In the genomic region with DNA sequence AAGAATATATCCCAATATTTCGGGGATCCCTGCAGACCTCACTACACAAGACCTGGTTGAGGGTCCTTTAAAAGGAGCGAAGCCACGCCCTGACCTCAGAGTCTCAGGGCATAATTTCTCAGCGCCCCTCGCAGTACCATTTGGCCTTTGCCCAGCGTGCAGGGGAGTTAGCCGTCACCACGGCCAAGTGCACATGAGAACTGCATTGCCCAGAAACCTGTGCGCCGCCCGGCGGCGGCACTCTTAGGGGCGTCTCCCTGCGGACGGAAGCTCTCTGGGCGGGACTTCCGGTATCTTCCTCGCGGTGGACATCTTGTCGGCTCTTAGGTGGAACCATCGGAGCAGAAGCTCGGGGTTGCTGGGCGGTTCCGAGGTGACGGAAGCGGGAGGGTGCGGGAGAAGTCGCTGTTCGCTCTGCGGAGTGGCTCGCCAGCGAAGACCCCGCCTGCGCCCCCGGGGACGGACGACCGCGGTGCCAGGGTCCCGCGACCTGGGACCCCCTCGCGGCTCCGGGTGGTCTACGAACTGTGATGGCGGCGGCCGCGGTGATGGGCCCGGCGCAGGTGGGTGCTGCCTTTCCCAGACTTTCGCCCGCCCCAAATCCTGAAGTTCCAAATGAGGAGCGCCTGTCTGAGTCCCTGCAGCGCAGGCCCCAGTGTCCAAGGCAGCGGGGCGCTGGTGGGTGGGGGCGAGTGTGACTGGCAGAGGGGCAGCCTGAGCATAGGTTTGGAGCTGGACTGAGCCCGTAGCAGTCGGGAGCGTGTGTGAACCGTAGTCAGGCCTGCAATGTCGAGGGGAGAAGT, we compare ENCODE assay signal across 8 cellular contexts. TPM values are rescaled to one million over a fixed set of nuclear protein-coding genes. Genes with fewer than 3 reads are reported as not detected.
A peak's percentile ranks its signal among the peaks of the same experiment; 100 is the strongest.
DNase-seq lines count a peak whose midpoint lies in the region; ATAC-seq and TF ChIP-seq lines count a peak whose summit lies in the region.

A gene (plus strand): TSS at position 302 of the 803 bp plus-strand sequence. CDS start 5,227 bp downstream, outside the sequence.

- H3K27ac Mint-ChIP-seq in Caco-2 (ENCODE audit: unreplicated experiment), result peak within 1 kb of the TSS; percentile 77

- WGBS in HUES64, result 2% methylated on average over 64 of the region's 64 CpGs

- peaks cover 35% of the 10 kb centered on the region for H3K36me3 Mint-ChIP-seq in Caco-2 (ENCODE audit: insufficient read depth, unreplicated experiment)

- H3K9me3 ChIP-seq in Caco-2 (peaks cover 36% of the 10 kb centered on the region), HUES64 (ENCODE audit: insufficient read depth, low read depth, low read length) (peaks cover 49% of the 10 kb centered on the region), OCI-LY7 (ENCODE audit: low read length) (peaks cover 41% of the 10 kb centered on the region)

- H3K27me3 Mint-ChIP-seq in Caco-2 (ENCODE audit: insufficient read depth, unreplicated experiment), result peaks cover 3% of the 10 kb centered on the region

- no peaks in the 10 kb centered on the region for H3K9me2 ChIP-seq in OCI-LY7 (ENCODE audit: insufficient read depth, low read length)

- H3K4me3 ChIP-seq in Caco-2 (ENCODE audit: low read depth, low read length) (peak within 1 kb of the TSS; percentile 52), HUES64 (ENCODE audit: low read length) (peak within 1 kb of the TSS; percentile 98), OCI-LY7 (ENCODE audit: low read depth, low read length, poor library complexity, severe bottlenecking) (peak within 1 kb of the TSS; percentile 98)

- H3K9ac ChIP-seq in HUES64 (ENCODE audit: low read depth, low read length), result peak within 1 kb of the TSS; percentile 89

- H3K4me1 Mint-ChIP-seq in Caco-2 (ENCODE audit: low read depth, unreplicated experiment), result no peaks in the 10 kb centered on the region

- peaks cover 33% of the 10 kb centered on the region; the same call in 1 of the 2 replicates for H3K79me2 ChIP-seq in OCI-LY7 (ENCODE audit: insufficient read depth, low read depth, low read length)

- peak; percentile 79 to 80 for DNase-seq in Caco-2
- peak; percentile 95 for DNase-seq in OCI-LY7 (ENCODE audit: low spot score)
- DNase-seq in activated T-cell treated with anti-CD3 and anti-CD28 coated beads for 4 hours, result peak; percentile 77
- DNase-seq in erythroblast (lab: John Stamatoyannopoulos, UW), result peak; percentile 92 to 95
- DNase-seq in mucosa of gallbladder (ENCODE audit: low spot score), result peak; percentile 92
- peak; percentile 85 for DNase-seq in stimulated activated CD8-positive, alpha-beta memory T cell treated with anti-CD3 and anti-CD28 coated beads, Interleukin-4, amount 100 ng/mL, for 24 hours (ENCODE audit: low read depth)

- peak within 1 kb of the TSS; percentile 77 for H3K4me2 ChIP-seq in OCI-LY7 (ENCODE audit: low read length)

- intact Hi-C loops in Caco-2 (cut with micrococcal nuclease; ENCODE audit: unreplicated experiment) (no loop called here), OCI-LY7 (cut with micrococcal nuclease; ENCODE audit: unreplicated experiment) (no loop called here)

- H3K27me3 ChIP-seq in Caco-2 (replicated peaks; ENCODE audit: control insufficient read depth, insufficient read depth, low read length) (no peaks in the 10 kb centered on the region), HUES64 (ENCODE audit: insufficient read depth, low read length) (no peaks in the 10 kb centered on the region)

- H2AFZ ChIP-seq in OCI-LY7 (ENCODE audit: low read length), result peak within 1 kb of the TSS; percentile 93

- POLR2A ChIA-PET in Caco-2 (lab: Charles Lee), result no interaction called here
- POLR2A ChIA-PET in OCI-LY7 (lab: Charles Lee), result interaction anchor here (0.6 kb wide), 1 partner anchor 252 kb away, joined by 3 read pairs; no protein-coding TSS in a partner anchor

- H4K20me1 ChIP-seq in OCI-LY7 (ENCODE audit: insufficient read depth, low read length), result no peaks in the 10 kb centered on the region

- H3K36me3 ChIP-seq in Caco-2 (ENCODE audit: control insufficient read depth, insufficient read depth, low read length), result peaks cover 2% of the 10 kb centered on the region; the same call in 1 of the 2 replicates
- peaks cover 42% of the 10 kb centered on the region for H3K36me3 ChIP-seq in HUES64 (ENCODE audit: insufficient read depth, low read length)
- H3K36me3 ChIP-seq in OCI-LY7 (ENCODE audit: insufficient read depth, low read length), result peaks cover 45% of the 10 kb centered on the region

- TF ChIP-seq POLR2A in erythroblast (IDR thresholded peaks at IDR 0.05; ENCODE audit: low read length), result peak; percentile 58

- CTCF ChIA-PET in Caco-2 (lab: Charles Lee) (no interaction called here), OCI-LY7 (lab: Charles Lee; ENCODE audit: unreplicated experiment) (no interaction called here)

- no peaks in the 10 kb centered on the region for H3K4me1 ChIP-seq in Caco-2
- H3K4me1 ChIP-seq in HUES64 (ENCODE audit: insufficient read depth, low read length), result no peaks in the 10 kb centered on the region
- peaks cover 5% of the 10 kb centered on the region for H3K4me1 ChIP-seq in OCI-LY7 (ENCODE audit: insufficient read depth, low read length, poor library complexity, severe bottlenecking)

- peak; percentile 84 for ATAC-seq in GM21367 (IDR thresholded peaks at IDR 0.05; ENCODE audit: unreplicated experiment)

- TF ChIP-seq CTCF in Caco-2 (IDR thresholded peaks at IDR 0.05; ENCODE audit: insufficient read depth in 1 of 2, low read depth in 1 of 2, low read length in 1 of 2, severe bottlenecking in 1 of 2, unreplicated experiment in 1 of 2) (peak in 1 of 2 experiments; percentile 5), OCI-LY7 (conservative IDR thresholded peaks at IDR 0.05; ENCODE audit: low read length) (no peak)

- BruUV-seq in Caco-2 (replicated peaks; lab: Mats Ljungman, UMichigan) (TSS peak; percentile 50), OCI-LY7 (replicated peaks; lab: Mats Ljungman, UMichigan) (no TSS peak)

- H3K27ac ChIP-seq in HUES64 (ENCODE audit: low read depth, low read length), result peak within 1 kb of the TSS; percentile 73
- no peak within 1 kb of the TSS for H3K27ac ChIP-seq in OCI-LY7 (ENCODE audit: low read depth, low read length, poor library complexity, severe bottlenecking)

- peaks cover 55% of the 10 kb centered on the region for H3K9me3 Mint-ChIP-seq in Caco-2 (ENCODE audit: unreplicated experiment)

- peak within 1 kb of the TSS; percentile 78 for H3K4me3 Mint-ChIP-seq in Caco-2 (ENCODE audit: unreplicated experiment)

RNA-seq across cellular contexts. Expression of the gene that starts here (rescaled TPM):
- 6.6 and 6.8 TPM in 2 replicates for total RNA-seq in Caco-2 (2022)
- polyA plus RNA-seq in HUES64 (2013, experiment 1 of 2), result 23.5 TPM
- 25.2 TPM for polyA plus RNA-seq in HUES64 (2013, experiment 2 of 2)
- 11.1 and 19.9 TPM in 2 replicates for total RNA-seq in OCI-LY7 (2014; rRNA removed; shearing (Covaris generic))
- 7.7 and 11.0 TPM in 2 replicates for total RNA-seq in OCI-LY7 (2022)
- 19.0 TPM for total RNA-seq in mucosa of gallbladder
